ENCODE assay signal across 30 cellular contexts in genomic region chr7:30721211-30721610, GRCh38. TPM values are rescaled to one million over a fixed set of nuclear protein-coding genes. Genes with fewer than 3 reads are reported as not detected.
"Had no signal": no experiment of that assay in that cellular context is flagged by ENCODE, and none has a peak within 500 bp of the region (broad histone marks: within the 10 kb centered on the region; RNA-seq: fewer than 3 reads in every experiment).

No MANE protein-coding gene starts in this region.

- H3K9me3 ChIP-seq: ovary, right lobe of liver, testis, thyroid gland, vagina had no signal

- H3K4me1 ChIP-seq: left ventricle myocardium inferior, right atrium auricular region, right lobe of liver, stomach, testis, thyroid gland, transverse colon, upper lobe of left lung, vagina had no signal

- H3K4me3 ChIP-seq: left ventricle myocardium inferior, lung, ovary, right atrium auricular region, right lobe of liver, smooth muscle cell, stomach, testis, thyroid gland, transverse colon, upper lobe of left lung, vagina had no signal

- H3K27ac ChIP-seq: left ventricle myocardium inferior, ovary, right atrium auricular region, right lobe of liver, stomach, testis, thyroid gland, transverse colon, upper lobe of left lung, vagina had no signal

- H3K27me3 ChIP-seq: ovary, right atrium auricular region, right lobe of liver, stomach, testis, thyroid gland, transverse colon, upper lobe of left lung, vagina had no signal

- H3K36me3 ChIP-seq: left ventricle myocardium inferior, ovary, right atrium auricular region, right lobe of liver, stomach, thyroid gland, transverse colon, upper lobe of left lung, vagina had no signal

- DNase-seq: hypothalamus; immature natural killer cell; left ventricle myocardium inferior; mesendoderm; naive B cell; natural killer cell; ovary; right lobe of liver; stimulated activated CD4-positive, alpha-beta T cell treated with anti-CD3 and anti-CD28 coated beads, Interleukin-12 subunit alpha, Interleukin-12 subunit beta, amount 100 ng/mL, for 4 hours; stimulated activated CD4-positive, alpha-beta T cell treated with anti-CD3 and anti-CD28 coated beads, Interleukin-15, amount 100 ng/mL, for 24 hours; stimulated activated CD4-positive, alpha-beta T cell treated with anti-CD3 and anti-CD28 coated beads, Interleukin-2, amount 100 ng/mL, for 24 hours; stimulated activated CD4-positive, alpha-beta T cell treated with anti-CD3 and anti-CD28 coated beads, Interleukin-4, amount 100 ng/mL, for 1 hour; stimulated activated naive B cell treated with anti-CD40 and anti-IgM and Interleukin-4, amounts not matched to agents 10 μg/mL and 1 μg/mL and 100 μg/mL, for 72 hours; stimulated activated naive CD8-positive, alpha-beta T cell treated with anti-CD3 and anti-CD28 coated beads, Interleukin-15, Interleukin-2, amounts not matched to agents 100 U/mL and 50 U/mL, for 24 hours; stomach; testis; thyroid gland; transverse colon; upper lobe of left lung had no signal

- H3K4me2 ChIP-seq: smooth muscle cell had no signal

- FAIRE-seq: islet of Langerhans had no signal

RNA-seq across cellular contexts. Expression of gene INMT, which starts 30.7 kb away (rescaled TPM):
- total RNA-seq: kidney epithelial cell, pulmonary artery endothelial cell, renal cortical epithelial cell had no signal

RNA-seq across cellular contexts. Expression of gene CRHR2, which starts 39.0 kb away (rescaled TPM):
- total RNA-seq: kidney epithelial cell, mesothelial cell of epicardium, mononuclear cell, natural killer cell, progenitor cell of endocrine pancreas, pulmonary artery endothelial cell, renal cortical epithelial cell, right lobe of liver, smooth muscle cell, stomach, transverse colon, vagina had no signal
